ENCODE assay signal across 1 cellular context in genomic region chr1:21641537-21641936, GRCh38.
TF ChIP-seq lines count a peak whose summit lies in the region.

No MANE protein-coding gene starts in this region.

TF ChIP-seq in K562, 482 proteins besides CTCF, POLR2A, EP300 and RAD21 (continued from another document):
- TF ChIP-seq ZNF318 (IDR thresholded peaks at IDR 0.05; ENCODE audit: borderline replicate concordance in 1 of 2, low read depth in 1 of 2) (no peak), ZNF354B (CRISPR knock-in tag; IDR thresholded peaks at IDR 0.05) (no peak)
